ENCODE assay signal across 1 cellular context in genomic region chr6:127918506-127919427, GRCh38.
TF ChIP-seq lines count a peak whose summit lies in the region.

No MANE protein-coding gene starts in this region.

TF ChIP-seq in GM12878, 131 proteins besides CTCF, POLR2A, EP300 and RAD21 (continued from another document):
- no peak for TF ChIP-seq SMAD5 (IDR thresholded peaks at IDR 0.05; ENCODE audit: low read depth)
- no peak for TF ChIP-seq STAT3 (IDR thresholded peaks at IDR 0.05; ENCODE audit: low read depth, low read length)
- no peak for TF ChIP-seq USF2 (IDR thresholded peaks at IDR 0.05; ENCODE audit: borderline replicate concordance, low read depth, low read length)
- TF ChIP-seq NRF1 (conservative IDR thresholded peaks at IDR 0.05; ENCODE audit: low read depth, low read length), result no peak
- no peak for TF ChIP-seq DPF2 (IDR thresholded peaks at IDR 0.05)
- no peak for TF ChIP-seq PBX3 (IDR thresholded peaks at IDR 0.05; ENCODE audit: insufficient replicate concordance, low read depth, low read length)
- TF ChIP-seq ASH2L (IDR thresholded peaks at IDR 0.05; ENCODE audit: borderline replicate concordance, low read depth), result no peak
- no peak for TF ChIP-seq SRF (IDR thresholded peaks at IDR 0.05; ENCODE audit: low read depth in 2 of 2, low read length in 2 of 2)
- TF ChIP-seq ZNF274 (IDR thresholded peaks at IDR 0.05; ENCODE audit: insufficient read depth, insufficient read length), result no peak
TF ChIP-seq in GM12878: peak in this region for 0.
